In the genomic region with DNA sequence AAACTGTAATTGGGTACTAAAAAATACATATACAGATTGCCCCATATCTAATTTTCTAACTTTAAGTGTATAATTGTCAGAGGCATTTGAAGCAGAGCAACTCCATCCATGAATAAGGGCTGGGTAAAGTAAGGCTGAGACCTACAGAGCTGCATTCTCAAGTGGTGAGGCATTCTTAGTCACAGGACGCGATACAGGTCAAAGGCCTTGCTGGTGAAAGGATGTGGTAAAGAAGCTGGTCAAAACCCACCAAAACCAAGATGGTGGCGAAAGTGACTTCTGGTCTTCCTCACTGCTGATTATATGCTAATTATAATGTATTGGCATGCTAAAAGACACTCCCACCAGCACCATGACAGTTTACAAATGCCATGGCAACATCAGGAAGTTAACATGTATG, we compare ENCODE assay signal across 13 cellular contexts. TPM values are rescaled to one million over a fixed set of nuclear protein-coding genes. Genes with fewer than 3 reads are reported as not detected.
DNase-seq lines count a peak whose midpoint lies in the region; ATAC-seq and FAIRE-seq lines count a peak whose summit lies in the region.
"Had no signal": no experiment of that assay in that cellular context is flagged by ENCODE, and none has a peak within 500 bp of the region (broad histone marks: within the 10 kb centered on the region; RNA-seq: fewer than 3 reads in every experiment).

No MANE protein-coding gene starts in this region.

- H3K36me3 ChIP-seq in small intestine (ENCODE audit: control insufficient read depth in 2 of 2, insufficient read depth in 2 of 2, low read length in 2 of 2): no peaks in the 10 kb centered on the region
- H3K36me3 ChIP-seq: tibial nerve had no signal

- 77 to 87% (median 80%) methylated on average over 3 of the region's 3 CpGs for WGBS in small intestine, 3 donors

- H3K27ac ChIP-seq in small intestine (ENCODE audit: low read depth in 1 of 2, low read length in 1 of 2): no peak overlapping the region
- H3K27ac ChIP-seq: tibial nerve had no signal

- no peak overlapping the region for H3K4me3 ChIP-seq in small intestine (ENCODE audit: low read depth in 1 of 2, low read length in 2 of 2)
- H3K4me3 ChIP-seq: tibial nerve had no signal

- peak; percentile 11 for DNase-seq in SKM-1 treated with dmso at 0.1 percent for 144 hours (lab: John Stamatoyannopoulos, UW; ENCODE audit: unreplicated experiment)
- no peak for DNase-seq in SKM-1 (lab: John Stamatoyannopoulos, UW; ENCODE audit: unreplicated experiment)
- DNase-seq in RCC 7860 (ENCODE audit: low spot score): peak; percentile 91
- DNase-seq in small intestine: peak; percentile 16
- no peak for DNase-seq in activated T-cell treated with anti-CD3 and anti-CD28 coated beads, Interleukin-2, amount 50 U/mL, for 1 hour
- no peak for DNase-seq in hepatic stellate cell (ENCODE audit: low spot score)
- no peak for DNase-seq in effector CD4-positive, alpha-beta T cell
- DNase-seq: cortex of kidney, immature natural killer cell, NCI-H510A treated with DMSO at 0.1 percent for 48 hours, nucleus accumbens had no signal

- no peaks in the 10 kb centered on the region for H3K27me3 ChIP-seq in small intestine (ENCODE audit: control insufficient read depth in 2 of 2, insufficient read depth in 2 of 2, low read length in 2 of 2)
- H3K27me3 ChIP-seq: tibial nerve had no signal

- ATAC-seq in esophagus mucosa: peak; percentile 79

- H3K9me3 ChIP-seq in small intestine (ENCODE audit: control insufficient read depth, low read depth): no peaks in the 10 kb centered on the region
- H3K9me3 ChIP-seq: tibial nerve had no signal

- peak; percentile 96 for FAIRE-seq in RCC 7860 (lab: Jason Lieb, UNC)
- FAIRE-seq in small intestine (lab: Jason Lieb, UNC): no peak

- H3K4me1 ChIP-seq in small intestine (ENCODE audit: control insufficient read depth in 2 of 2, insufficient read depth in 1 of 2, low read depth in 1 of 2, low read length in 1 of 2): no peaks in the 10 kb centered on the region

RNA-seq across cellular contexts. Expression of gene SLC8A1, which starts 50.0 kb away (rescaled TPM):
- 1.3 TPM for total RNA-seq in esophagus mucosa
- 1 to 10 TPM in 2 of 3 donors, under 1 TPM in 1; 0.22 to 2.4 (median 1.4) TPM for polyA plus RNA-seq in small intestine

Comparison
In these comparisons a context has a peak if more than half of its experiments do, and no peak if none do; other contexts are left out.
1. DNase-seq: peak in SKM-1 treated with dmso at 0.1 percent for 144 hours (single experiment), RCC 7860 (single experiment) and small intestine (single experiment); none in SKM-1 (single experiment), activated T-cell treated with anti-CD3 and anti-CD28 coated beads, Interleukin-2, amount 50 U/mL, for 1 hour (single experiment), hepatic stellate cell (single experiment) and effector CD4-positive, alpha-beta T cell (single experiment).